ENCODE assay signal across 8 cellular contexts in the genomic region with DNA sequence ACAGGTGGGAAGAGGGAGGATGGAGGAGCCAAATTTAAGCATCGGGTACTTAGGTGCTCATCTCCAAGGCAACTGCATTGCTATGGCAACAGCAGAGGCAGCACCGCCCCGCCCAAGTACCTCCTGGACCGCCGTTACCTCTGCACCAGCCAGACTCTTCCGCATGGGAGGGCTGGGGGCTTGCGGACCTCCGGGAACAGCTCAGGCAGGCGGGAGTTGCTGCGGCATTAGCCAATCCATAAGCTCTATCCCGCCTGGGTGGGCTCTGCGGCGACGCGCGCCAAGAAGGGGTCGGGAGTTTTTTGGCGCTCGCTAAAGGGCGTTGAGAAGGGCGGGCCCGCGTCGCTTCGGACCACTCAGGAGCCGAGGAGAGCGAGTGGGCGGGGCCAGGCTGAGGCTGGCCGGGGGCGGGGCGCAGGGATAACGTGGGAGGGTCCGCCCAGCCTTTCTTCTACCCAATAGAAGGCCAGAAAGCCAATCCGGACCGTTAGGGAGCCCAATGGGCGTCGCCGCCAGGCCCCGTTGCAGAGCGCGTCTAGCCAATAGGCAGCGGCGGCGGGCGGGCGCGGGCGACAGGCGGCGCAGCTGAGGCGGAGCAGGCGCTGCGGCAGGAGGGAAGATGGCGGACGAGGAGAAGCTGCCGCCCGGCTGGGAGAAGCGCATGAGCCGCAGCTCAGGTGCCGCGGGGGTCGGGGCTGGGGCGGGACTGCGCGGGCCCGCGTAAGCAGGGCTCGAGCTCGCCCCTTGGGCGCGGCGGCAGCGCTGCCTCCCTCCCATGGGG. TPM values are rescaled to one million over a fixed set of nuclear protein-coding genes. Genes with fewer than 3 reads are reported as not detected.
A peak's percentile ranks its signal among the peaks of the same experiment; 100 is the strongest.
DNase-seq lines count a peak whose midpoint lies in the region; ATAC-seq and TF ChIP-seq lines count a peak whose summit lies in the region.

A gene (plus strand): TSS at position 593 of the 781 bp plus-strand sequence. CDS start 27 bp downstream, at position 620.

- H3K27ac Mint-ChIP-seq in CD4-positive, alpha-beta T cell = peak within 1 kb of the TSS; percentile 94

- ATAC-seq in CD4-positive, alpha-beta T cell (ENCODE audit: poor library complexity) = peak; percentile 94
- peak; percentile 95 for ATAC-seq in GM19397 (IDR thresholded peaks at IDR 0.05; ENCODE audit: unreplicated experiment)
- peak; percentile 90 for ATAC-seq in HG03571 (IDR thresholded peaks at IDR 0.05; ENCODE audit: unreplicated experiment)

- peaks cover 39% of the 10 kb centered on the region for H3K36me3 Mint-ChIP-seq in CD4-positive, alpha-beta T cell (ENCODE audit: low read depth)

- H3K27ac ChIP-seq in CD4-positive, alpha-beta T cell (ENCODE audit: low read depth, low read length) = peak within 1 kb of the TSS; percentile 40
- peak within 1 kb of the TSS; percentile 66 to 68 for H3K27ac ChIP-seq in liver (ENCODE audit: low read depth in 1 of 2, low read length in 2 of 2)

- H3K4me1 ChIP-seq in liver (ENCODE audit: control insufficient read depth in 4 of 4, insufficient read depth in 4 of 4, low read length in 3 of 4) = peaks cover 3 to 21% (median 15%) of the 10 kb centered on the region in 4 donors

- H3K9me3 Mint-ChIP-seq in CD4-positive, alpha-beta T cell = no peaks in the 10 kb centered on the region

- under 1% methylated on average over 73 of the region's 73 CpGs for WGBS in liver

- POLR2A ChIA-PET in CD4-positive, alpha-beta T cell (lab: Charles Lee) = interaction anchor here (0.6 to 1.8 kb wide), 11 partner anchors 11 to 436 kb away, joined by 3 to 18 read pairs (median 3); a partner anchor contains a TSS

- peaks cover 0 to 4% (median 2%) of the 10 kb centered on the region in 4 donors for H3K36me3 ChIP-seq in liver (ENCODE audit: control insufficient read depth in 4 of 4, insufficient read depth in 3 of 4, low read depth in 1 of 4, low read length in 3 of 4)

- CTCF ChIA-PET in CD4-positive, alpha-beta T cell (lab: Charles Lee) = interaction anchor here (1.0 to 1.3 kb wide), 4 partner anchors 9 to 96 kb away, joined by 3 to 5 read pairs (median 3); no protein-coding TSS in a partner anchor

- peak within 1 kb of the TSS; percentile 96 for H3K4me3 Mint-ChIP-seq in CD4-positive, alpha-beta T cell

- no peak within 1 kb of the TSS for H3K9ac ChIP-seq in liver (ENCODE audit: low read depth in 1 of 2, low read length in 2 of 2)

- DNase-seq in CD4-positive, alpha-beta T cell = peak; percentile 98 to 99 (median 99)
- DNase-seq in NCI-H82 (lab: John Stamatoyannopoulos, UW) = peak; percentile 99
- DNase-seq in activated CD4-positive, alpha-beta T cell treated with anti-CD3 and anti-CD28 coated beads, Interleukin-2, amount 50 U/mL, for 48 hours = peak; percentile 99
- peak; percentile 94 to 99 for DNase-seq in dermis microvascular lymphatic vessel endothelial cell (ENCODE audit: low read depth in 2 of 2)
- DNase-seq in stimulated activated CD4-positive, alpha-beta T cell treated with anti-CD3 and anti-CD28 coated beads, Interleukin-4, amount 100 ng/mL, for 24 hours = peak; percentile 99

- peak within 1 kb of the TSS; percentile 84 to 96 (median 94) for H3K4me3 ChIP-seq in liver (ENCODE audit: low read depth in 1 of 3, low read length in 3 of 3)

- H3K27me3 Mint-ChIP-seq in CD4-positive, alpha-beta T cell = no peaks in the 10 kb centered on the region

- intact Hi-C loops in CD4-positive, alpha-beta T cell (cut with DNase I, micrococcal nuclease) = loop anchor here (1.0 to 10.0 kb wide), 6 partner anchors 16 to 570 kb away; a partner anchor contains a TSS

- H3K9me3 ChIP-seq in CD4-positive, alpha-beta T cell (ENCODE audit: control insufficient read depth, low read length) = no peaks in the 10 kb centered on the region
- no peaks in the 10 kb centered on the region for H3K9me3 ChIP-seq in liver (ENCODE audit: control insufficient read depth in 4 of 4, low read length in 3 of 4)

- H3K4me1 Mint-ChIP-seq in CD4-positive, alpha-beta T cell (ENCODE audit: low read depth) = peaks cover 23% of the 10 kb centered on the region

- TF ChIP-seq RAD21 in liver (IDR thresholded peaks at IDR 0.05) = peak in 1 of 2 donors; percentile 42

- no peaks in the 10 kb centered on the region for H3K27me3 ChIP-seq in CD4-positive, alpha-beta T cell (ENCODE audit: control insufficient read depth, insufficient read depth, low read length)
- no peaks in the 10 kb centered on the region for H3K27me3 ChIP-seq in liver (ENCODE audit: control insufficient read depth in 4 of 4, insufficient read depth in 4 of 4, low read length in 3 of 4)

- TF ChIP-seq CTCF in CD4-positive, alpha-beta T cell (IDR thresholded peaks at IDR 0.05) = peak; percentile 43
- TF ChIP-seq CTCF in liver (IDR thresholded peaks at IDR 0.05; ENCODE audit: low read depth, low read length, missing input control) = peak; percentile 50

TF ChIP-seq in liver, 16 proteins besides CTCF, POLR2A, EP300 and RAD21:
- TF ChIP-seq GABPA (IDR thresholded peaks at IDR 0.05 in 1 of 2, conservative IDR thresholded peaks at IDR 0.05 in 1 of 2) = peak in 1 of 2 donors; percentile 71
- no peak for TF ChIP-seq HNF4A (conservative IDR thresholded peaks at IDR 0.05)
- peak; percentile 70 for TF ChIP-seq YY1 (IDR thresholded peaks at IDR 0.05)
- peak; percentile 91 for TF ChIP-seq SP1 (IDR thresholded peaks at IDR 0.05)
- TF ChIP-seq FOXA2 (IDR thresholded peaks at IDR 0.05) = no peak
- peak; percentile 24 to 53 for TF ChIP-seq RXRA (IDR thresholded peaks at IDR 0.05)

RNA-seq across cellular contexts. Expression of the gene that starts here (rescaled TPM):
- total RNA-seq in CD4-positive, alpha-beta T cell = 10 to 100 TPM; 33.2 to 35.3 TPM
- 89.9 and 91.3 TPM in 2 replicates for total RNA-seq in dermis microvascular lymphatic vessel endothelial cell
- 10 to 100 TPM; 35.7 to 44.1 TPM for total RNA-seq in liver
- polyA plus RNA-seq in liver = 10 to 100 TPM; 34.4 to 51.3 TPM

Comparison
In these comparisons a context has a peak if more than half of its experiments do, and no peak if none do; other contexts are left out.
1. Peak in every context shown above with its lines: DNase-seq, ATAC-seq, H3K4me3 ChIP-seq and H3K27ac ChIP-seq.